Comparison of ENCODE assay signal across 8 cellular contexts in the genomic region with DNA sequence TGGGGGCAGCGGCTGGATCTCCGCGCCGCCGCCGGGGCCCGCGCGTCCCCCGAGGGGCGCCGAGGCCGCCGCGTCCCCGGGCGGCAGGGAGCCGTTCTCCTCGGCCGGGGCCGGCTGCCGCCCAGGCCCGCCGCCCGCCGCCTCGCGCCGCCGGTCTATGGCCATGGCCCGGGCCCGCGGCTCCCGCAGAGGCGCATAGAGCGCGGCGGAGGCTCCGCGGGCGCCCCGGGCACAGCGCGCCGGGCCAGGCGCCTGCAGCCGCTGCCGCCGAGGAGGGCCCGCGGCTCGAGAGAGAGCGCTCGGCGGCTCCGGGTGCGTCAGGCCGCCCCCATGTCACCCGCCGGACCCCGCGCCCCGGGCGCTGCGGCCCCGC. TPM values are rescaled to one million over a fixed set of nuclear protein-coding genes. Genes with fewer than 3 reads are reported as not detected.
DNase-seq lines count a peak whose midpoint lies in the region; ATAC-seq, FAIRE-seq and TF ChIP-seq lines count a peak whose summit lies in the region.

No MANE protein-coding gene starts in this region.

- TF ChIP-seq EP300 in tibial nerve (IDR thresholded peaks at IDR 0.05), result no peak

- DNase-seq in GM19240 (ENCODE audit: insufficient read length, low spot score) (peak; percentile 22), keratinocyte (ENCODE audit: low read depth, low spot score) (no peak), tibial nerve (ENCODE audit: low spot score in 2 of 2) (no peak), pons (ENCODE audit: low spot score) (no peak), left colon (no peak), SIG-M5 treated with dmso at 0.1 percent for 504 hours (lab: John Stamatoyannopoulos, UW; ENCODE audit: unreplicated experiment) (no peak)

- no peak for TF ChIP-seq CTCF in SU-DHL-6 (IDR thresholded peaks at IDR 0.05; ENCODE audit: insufficient read depth, low read length, poor library complexity, severe bottlenecking)
- TF ChIP-seq CTCF in keratinocyte (optimal IDR thresholded peaks at IDR 0.05 in 1 of 3, IDR thresholded peaks at IDR 0.05 in 1 of 3, conservative IDR thresholded peaks at IDR 0.05 in 1 of 3; ENCODE audit: extremely low read depth in 1 of 3, insufficient read depth in 2 of 3, low read length in 3 of 3), result no peak
- TF ChIP-seq CTCF in tibial nerve (IDR thresholded peaks at IDR 0.05), result no peak

- H3K9ac ChIP-seq in SU-DHL-6 (ENCODE audit: low read length), result 0 out of 2 replicates have a peak overlapping the region, but pooled peaks have one; percentile 14
- H3K9ac ChIP-seq in keratinocyte (ENCODE audit: control insufficient read depth, extremely low read depth, insufficient read depth, low read length), result peak overlapping the region; percentile 77

- 0% methylated on average over 12 of the region's 66 CpGs; no CpG with 5 or more reads in 1 of the 2 donors for WGBS in tibial nerve, 2 donors

- H3K9me2 ChIP-seq in SU-DHL-6 (replicated peaks; ENCODE audit: insufficient read depth, low read length), result no peaks in the 10 kb centered on the region

- dilution Hi-C loops in keratinocyte (cut with MboI; ENCODE audit: extremely low pct_ligation_motif_present, low sequenced_read_pairs), result no loop called here

- H2AFZ ChIP-seq in ACC112 (ENCODE audit: low read length, unreplicated experiment) (no peak overlapping the region), SU-DHL-6 (ENCODE audit: low read depth, low read length, severe bottlenecking) (no peak overlapping the region), keratinocyte (ENCODE audit: control insufficient read depth, low read length) (no peak overlapping the region)

- H3K4me2 ChIP-seq in SU-DHL-6 (ENCODE audit: low read depth, low read length, poor library complexity, severe bottlenecking) (peak overlapping the region; percentile 50), keratinocyte (ENCODE audit: control insufficient read depth, extremely low read depth, insufficient read depth, low read depth, low read length) (peak overlapping the region; percentile 91)

- H3K27me3 ChIP-seq in ACC112 (ENCODE audit: insufficient read depth, low read length), result no peaks in the 10 kb centered on the region
- H3K27me3 ChIP-seq in SU-DHL-6 (ENCODE audit: low read length), result no peaks in the 10 kb centered on the region
- H3K27me3 ChIP-seq in keratinocyte (ENCODE audit: control insufficient read depth, extremely low read depth, insufficient read depth, low read length), result no peaks in the 10 kb centered on the region
- peaks cover 0 to 4% of the 10 kb centered on the region in 2 donors for H3K27me3 ChIP-seq in tibial nerve

- intact Hi-C loops in left colon (cut with DNase I, micrococcal nuclease), result no loop called here

- no peaks in the 10 kb centered on the region for H4K20me1 ChIP-seq in SU-DHL-6 (ENCODE audit: low read depth, low read length)
- no peaks in the 10 kb centered on the region for H4K20me1 ChIP-seq in keratinocyte (ENCODE audit: control insufficient read depth, extremely low read depth, insufficient read depth, low read length)

- H3K36me3 ChIP-seq in ACC112 (ENCODE audit: insufficient read depth, low read length), result no peaks in the 10 kb centered on the region
- H3K36me3 ChIP-seq in SU-DHL-6 (ENCODE audit: low read length), result no peaks in the 10 kb centered on the region
- no peaks in the 10 kb centered on the region for H3K36me3 ChIP-seq in keratinocyte (ENCODE audit: control insufficient read depth in 2 of 2, extremely low read depth in 1 of 2, insufficient read depth in 2 of 2, low read length in 2 of 2)
- no peaks in the 10 kb centered on the region for H3K36me3 ChIP-seq in tibial nerve

- ATAC-seq in left colon, result no peak

- H3K9me1 ChIP-seq in keratinocyte (ENCODE audit: control insufficient read depth, extremely low read depth, insufficient read depth, low read length), result no peaks in the 10 kb centered on the region

- H3K9me3 ChIP-seq in SU-DHL-6 (ENCODE audit: insufficient read depth, low read length) (no peaks in the 10 kb centered on the region), keratinocyte (ENCODE audit: control insufficient read depth, low read depth, low read length) (no peaks in the 10 kb centered on the region), tibial nerve (no peaks in the 10 kb centered on the region)

- H3K4me3 ChIP-seq in ACC112 (ENCODE audit: low read depth, low read length) (peak overlapping the region; percentile 95), SU-DHL-6 (ENCODE audit: insufficient read depth, low read length, poor library complexity, severe bottlenecking) (peak overlapping the region; percentile 38), keratinocyte (ENCODE audit: control insufficient read depth in 2 of 3, extremely low read depth in 1 of 3, insufficient read depth in 2 of 3, low read depth in 1 of 3, low read length in 3 of 3) (peak overlapping the region; percentile 69 to 76 (median 73)), tibial nerve (peak overlapping the region; percentile 49 to 74 (median 51))

- H3K4me1 ChIP-seq in ACC112 (ENCODE audit: control insufficient read depth, insufficient read depth, low read length, unreplicated experiment), result peaks cover 21% of the 10 kb centered on the region
- H3K4me1 ChIP-seq in keratinocyte (ENCODE audit: control insufficient read depth, extremely low read depth, insufficient read depth, low read length), result peaks cover 27% of the 10 kb centered on the region
- peaks cover 0 to 35% (median 12%) of the 10 kb centered on the region in 4 donors for H3K4me1 ChIP-seq in tibial nerve

- H3K27ac ChIP-seq in ACC112 (ENCODE audit: low read depth, low read length) (no peak overlapping the region), SU-DHL-6 (ENCODE audit: low read depth, low read length) (no peak overlapping the region), keratinocyte (ENCODE audit: control insufficient read depth, insufficient read depth, low read length) (no peak overlapping the region), tibial nerve (peak overlapping the region in 2 of 4 donors; percentile 54 to 81)

- no peaks in the 10 kb centered on the region for H3F3A ChIP-seq in SU-DHL-6 (ENCODE audit: insufficient read depth)

- H3K79me2 ChIP-seq in ACC112 (ENCODE audit: control insufficient read depth, insufficient read depth, low read length, unreplicated experiment) (peaks cover 36% of the 10 kb centered on the region), SU-DHL-6 (ENCODE audit: insufficient read depth, low read length) (no peaks in the 10 kb centered on the region), keratinocyte (ENCODE audit: control insufficient read depth, insufficient read depth, low read length) (peaks cover 3% of the 10 kb centered on the region)

- FAIRE-seq in keratinocyte (lab: Jason Lieb, UNC), result no peak

- no peak for TF ChIP-seq POLR2A in tibial nerve (IDR thresholded peaks at IDR 0.05)

RNA-seq across cellular contexts. Expression of a gene that starts 0.5 kb away (rescaled TPM):
- polyA plus RNA-seq in keratinocyte, result 3.2 to 7.5 TPM (median 4.3 TPM) in 3 replicates
- polyA plus RNA-seq in keratinocyte (2011; ENCODE audit: low read depth), result 6.9 TPM
- 6.1 and 9.0 TPM in 2 replicates for polyA plus RNA-seq in keratinocyte (2011; cell fraction: cytosol; rRNA removed)
- polyA plus RNA-seq in keratinocyte (2011; cell fraction: nucleus; rRNA removed), result 21.3 and 28.8 TPM in 2 replicates
- 7.4 and 15.4 TPM in 2 replicates for polyA plus RNA-seq in keratinocyte (2012; ENCODE audit: low replicate concordance)
- 20.6 to 28.2 TPM (median 22.4 TPM) in 3 replicates for polyA minus RNA-seq in keratinocyte
- polyA minus RNA-seq in keratinocyte (2011; cell fraction: cytosol; rRNA and poly(A)+ RNA removed), result 18.4 TPM
- 28.7 and 47.2 TPM in 2 replicates for polyA minus RNA-seq in keratinocyte (2011; cell fraction: nucleus; rRNA and poly(A)+ RNA removed)
- total RNA-seq in tibial nerve, result 1 to 10 TPM; 7.1 to 9.6 (median 8.2) TPM
- total RNA-seq in left colon, result 10 to 100 TPM; 75.2 to 98.6 TPM

Comparison
In these comparisons a context has a peak if more than half of its experiments do, and no peak if none do; other contexts are left out.
1. H3K4me3 ChIP-seq: peak in every context shown above with its lines; median percentile 95 in ACC112; 73 in keratinocyte; 51 in tibial nerve; 38 in SU-DHL-6.
2. RNA of a gene that starts 0.5 kb away (total RNA-seq): 75.2 to 98.6 TPM in left colon; 7.1 to 9.6 TPM in tibial nerve; every median in the first group is over 4 times any median in the second.